Comparison of ENCODE assay signal across 22 cellular contexts in the genomic region with DNA sequence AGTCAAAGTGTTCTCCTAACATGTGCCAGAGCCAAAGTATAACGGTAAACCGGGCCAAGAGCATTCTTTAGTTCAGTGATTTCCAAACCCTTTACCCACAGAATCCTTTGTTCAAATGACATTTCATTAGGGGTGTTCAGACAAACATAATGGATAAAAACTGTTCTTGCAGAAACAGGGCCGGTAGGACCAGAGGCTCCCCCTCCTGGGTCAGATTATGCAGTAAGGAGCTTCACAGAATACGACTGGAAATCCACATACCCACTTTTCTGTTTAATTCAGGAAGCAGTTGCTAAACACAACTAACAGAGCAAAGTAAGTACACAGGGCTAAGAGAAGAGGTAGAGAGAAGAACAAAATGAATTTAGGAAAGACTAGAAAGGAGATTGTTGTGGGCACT. TPM values are rescaled to one million over a fixed set of nuclear protein-coding genes. Genes with fewer than 3 reads are reported as not detected.
DNase-seq lines count a peak whose midpoint lies in the region; ATAC-seq, FAIRE-seq and TF ChIP-seq lines count a peak whose summit lies in the region.
"Had no signal": no experiment of that assay in that cellular context is flagged by ENCODE, and none has a peak within 500 bp of the region (broad histone marks: within the 10 kb centered on the region; RNA-seq: fewer than 3 reads in every experiment).

No MANE protein-coding gene starts in this region.

- H3K4ac ChIP-seq in H1 (replicated peaks; ENCODE audit: insufficient read length, low read depth, low read length), result no peak overlapping the region

- H3K4me1 Mint-ChIP-seq in HFFc6 (ENCODE audit: low read depth), result peaks cover 15% of the 10 kb centered on the region
- H3K4me1 Mint-ChIP-seq: stimulated activated naive B cell treated with anti-CD40 and anti-IgM and Interleukin-4, amounts not matched to agents 10 μg/mL and 1 μg/mL and 100 μg/mL, for 72 hours had no signal

- H3K79me2 ChIP-seq in H1 (ENCODE audit: control insufficient read depth in 1 of 2, insufficient read depth in 2 of 2, low read length in 2 of 2), result no peaks in the 10 kb centered on the region

- no peaks in the 10 kb centered on the region for H3K79me1 ChIP-seq in H1 (ENCODE audit: low read depth, low read length)

- no peaks in the 10 kb centered on the region for H3K23me2 ChIP-seq in H1 (ENCODE audit: low read depth, low read length)

- H3K27me3 Mint-ChIP-seq in HFFc6 (ENCODE audit: insufficient read depth), result peaks cover 3% of the 10 kb centered on the region; the same call in 1 of the 2 replicates

- H3K36me3 Mint-ChIP-seq in HFFc6 (ENCODE audit: low read depth), result no peaks in the 10 kb centered on the region
- H3K36me3 Mint-ChIP-seq: stimulated activated naive B cell treated with anti-CD40 and anti-IgM and Interleukin-4, amounts not matched to agents 10 μg/mL and 1 μg/mL and 100 μg/mL, for 72 hours had no signal

- H4K91ac ChIP-seq in H1 (replicated peaks; ENCODE audit: insufficient read length, low read length), result no peak overlapping the region

- POLR2A ChIA-PET in H1 (lab: Charles Lee; ENCODE audit: partially characterized antibody), result no interaction called here

- H3K9ac ChIP-seq in H1 (replicated peaks in 1 of 4; ENCODE audit: extremely low read depth in 1 of 4, low read depth in 3 of 4, low read length in 3 of 4), result no peak overlapping the region

- H3K4me3 ChIP-seq in AG09309 (ENCODE audit: control insufficient read depth, low read depth, low read length) (no peak overlapping the region), H1 (ENCODE audit: extremely low read depth in 1 of 4, insufficient read depth in 2 of 4, low read depth in 3 of 4, low read length in 4 of 4) (no peak overlapping the region)
- H3K4me3 ChIP-seq: breast epithelium, gastrocnemius medialis, K562, mucosa of descending colon, thyroid gland had no signal

- no peak overlapping the region for H3K14ac ChIP-seq in H1 (ENCODE audit: insufficient read length)

- H2AFZ ChIP-seq in H1 (ENCODE audit: low read length), result no peak overlapping the region

- no peak overlapping the region for H4K8ac ChIP-seq in H1 (ENCODE audit: extremely low read depth, insufficient read depth, low read length)

- H3K4me3 Mint-ChIP-seq in HFFc6, result peak overlapping the region; percentile 43
- H3K4me3 Mint-ChIP-seq: stimulated activated naive B cell treated with anti-CD40 and anti-IgM and Interleukin-4, amounts not matched to agents 10 μg/mL and 1 μg/mL and 100 μg/mL, for 72 hours had no signal

- H3K4me2 ChIP-seq in H1 (ENCODE audit: insufficient read depth in 1 of 2, low read depth in 2 of 2, low read length in 2 of 2), result no peak overlapping the region

- no peak overlapping the region for H3K27ac ChIP-seq in H1 (ENCODE audit: low read depth, low read length)
- H3K27ac ChIP-seq: breast epithelium, gastrocnemius medialis, thyroid gland had no signal

- no peak overlapping the region for H2BK120ac ChIP-seq in H1 (replicated peaks; ENCODE audit: low read depth, low read length)

- no peak overlapping the region for H2AK5ac ChIP-seq in H1 (ENCODE audit: low read depth, low read length)

- CTCF ChIA-PET in H1 (lab: Charles Lee; ENCODE audit: partially characterized antibody), result interaction anchor here (1.0 to 2.8 kb wide), 8 partner anchors 9 to 459 kb away, joined by 3 to 6 read pairs (median 4); no protein-coding TSS in a partner anchor

- no peak overlapping the region for H2BK12ac ChIP-seq in H1 (ENCODE audit: low read depth, low read length)

- H4K20me1 ChIP-seq in H1 (replicated peaks in 1 of 2; ENCODE audit: control insufficient read depth in 1 of 2, insufficient read depth in 2 of 2, low read length in 2 of 2), result no peaks in the 10 kb centered on the region

- H3K9me3 ChIP-seq in H1 (ENCODE audit: insufficient read depth in 2 of 2, low read depth in 1 of 2, low read length in 1 of 2), result peaks cover 0 to 2% of the 10 kb centered on the region in 2 experiments; a peak in 2 of 4 replicates
- H3K9me3 ChIP-seq: gastrocnemius medialis, mucosa of descending colon, thyroid gland had no signal

- no peaks in the 10 kb centered on the region for H3K9me3 Mint-ChIP-seq in HFFc6
- H3K9me3 Mint-ChIP-seq: activated T-helper 2 cell treated with anti-CD3 and anti-CD28 coated beads, Interferon-gamma antibody, Interleukin-2, Interleukin-4, amounts not matched to agents 10 μg/mL and 5 μg/mL and 100 μg/mL, durations not matched to agents 14 hours and 24 hours and 36 hours had no signal

- H2BK20ac ChIP-seq in H1 (ENCODE audit: low read length), result no peak overlapping the region

- no peak for TF ChIP-seq POLR2A in H1 (IDR thresholded peaks at IDR 0.05; ENCODE audit: control extremely low read depth in 1 of 2, low read depth in 2 of 2, low read length in 2 of 2)

- TF ChIP-seq CTCF in AG09309 (IDR thresholded peaks at IDR 0.05; ENCODE audit: control insufficient read depth, insufficient read depth, low read depth, low read length, missing control alignments) (peak; percentile 23), HFFc6 (IDR thresholded peaks at IDR 0.05) (peak; percentile 43), H1 (IDR thresholded peaks at IDR 0.05; ENCODE audit: control extremely low read depth in 1 of 3, insufficient read depth in 1 of 3, low read depth in 1 of 3, low read length in 3 of 3) (no peak)

- peak; percentile 6 to 19; a peak in 1 of 4 replicates for TF ChIP-seq RAD21 in H1 (IDR thresholded peaks at IDR 0.05 in 1 of 2, conservative IDR thresholded peaks at IDR 0.05 in 1 of 2; ENCODE audit: low read depth in 2 of 2, low read length in 2 of 2)

- no peak overlapping the region for H4K5ac ChIP-seq in H1 (ENCODE audit: insufficient read length, low read depth, low read length)

- H3K18ac ChIP-seq in H1 (ENCODE audit: extremely low read depth, low read length), result no peak overlapping the region

- ATAC-seq in GM19397 (IDR thresholded peaks at IDR 0.05; ENCODE audit: unreplicated experiment), result no peak
- ATAC-seq: gastrocnemius medialis; HCT116; K562; mucosa of descending colon; stimulated activated naive B cell treated with anti-CD40 and anti-IgM and Interleukin-4, amounts not matched to agents 10 μg/mL and 1 μg/mL and 100 μg/mL, for 72 hours had no signal

- WGBS in H1 (ENCODE audit: extremely low coverage in 1 of 2, insufficient coverage in 1 of 2, insufficient read length in 1 of 2, insufficient replicate concordance in 2 of 2, low coverage in 1 of 2, low lambda C conversion rate in 2 of 2, missing lambda C conversion rate in 1 of 2), 2 experiments, result 87% methylated on average over 4 of the region's 4 CpGs; no CpG with 5 or more reads in 1 of the 2 experiments

- peak overlapping the region; percentile 60 for H3K27ac Mint-ChIP-seq in HFFc6
- H3K27ac Mint-ChIP-seq: activated T-helper 2 cell treated with anti-CD3 and anti-CD28 coated beads, Interferon-gamma antibody, Interleukin-2, Interleukin-4, amounts not matched to agents 10 μg/mL and 5 μg/mL and 100 μg/mL, durations not matched to agents 14 hours and 24 hours and 36 hours; stimulated activated naive B cell treated with anti-CD40 and anti-IgM and Interleukin-4, amounts not matched to agents 10 μg/mL and 1 μg/mL and 100 μg/mL, for 72 hours had no signal

- H2BK5ac ChIP-seq in H1 (ENCODE audit: low read depth, low read length), result no peak overlapping the region

- H3K23ac ChIP-seq in H1 (ENCODE audit: insufficient read length), result no peak overlapping the region

- no peak overlapping the region for H3K56ac ChIP-seq in H1 (replicated peaks; ENCODE audit: insufficient read length, low read depth, low read length)

- no peaks in the 10 kb centered on the region for H3K27me3 ChIP-seq in H1 (replicated peaks in 1 of 4; ENCODE audit: control insufficient read depth in 3 of 4, extremely low read depth in 1 of 4, insufficient read depth in 3 of 4, low read length in 3 of 4)
- H3K27me3 ChIP-seq: breast epithelium, gastrocnemius medialis, thyroid gland had no signal

- FAIRE-seq in H1 (lab: Jason Lieb, UNC), result no peak
- FAIRE-seq: K562, small intestine had no signal

- H3K4me1 ChIP-seq in H1 (replicated peaks in 1 of 4; ENCODE audit: control insufficient read depth in 3 of 4, insufficient read depth in 4 of 4, low read length in 3 of 4), result 0 out of 7 replicates have a peak, but pooled peaks cover 0 to 6% (median 0%) of the 10 kb centered on the region in 4 experiments
- H3K4me1 ChIP-seq: breast epithelium, gastrocnemius medialis, thyroid gland had no signal

- no peak for DNase-seq in AG09309 (ENCODE audit: low read depth)
- peak; percentile 29 for DNase-seq in HFFc6
- DNase-seq in H1 (ENCODE audit: low read depth in 1 of 2, low spot score in 2 of 2), result no peak
- peak; percentile 65 for DNase-seq in iris pigment epithelial cell (ENCODE audit: low read depth)
- no peak for DNase-seq in NCI-H2107 treated with DMSO at 0.1 percent for 48 hours (lab: John Stamatoyannopoulos, UW; ENCODE audit: unreplicated experiment)
- DNase-seq in activated gamma-delta T cell (lab: John Stamatoyannopoulos, UW), result no peak
- DNase-seq in activated CD8-positive, alpha-beta memory T cell treated with anti-CD3 and anti-CD28 coated beads, Interleukin-2, amount 50 U/mL, for 48 hours, result no peak
- DNase-seq: activated CD4-positive, alpha-beta T cell treated with anti-CD3 and anti-CD28 coated beads, Interleukin-2, amount 50 U/mL, for 1 hour; gastrocnemius medialis; hypothalamus; islet precursor cell; MM.1S; mucosa of descending colon; NCI-H1436; small intestine; stimulated activated naive B cell treated with anti-CD40 and anti-IgM and Interleukin-4, amounts not matched to agents 10 μg/mL and 1 μg/mL and 100 μg/mL, for 72 hours; thyroid gland had no signal

- H2BK15ac ChIP-seq in H1 (ENCODE audit: low read length), result no peak overlapping the region

- TF ChIP-seq EP300 in H1 (IDR thresholded peaks at IDR 0.05; ENCODE audit: borderline replicate concordance in 1 of 2, low read depth in 2 of 2, low read length in 2 of 2), result no peak

- no peaks in the 10 kb centered on the region for H3K36me3 ChIP-seq in H1 (ENCODE audit: control insufficient read depth in 2 of 4, insufficient read depth in 4 of 4, low read length in 3 of 4)
- H3K36me3 ChIP-seq: breast epithelium, gastrocnemius medialis, thyroid gland had no signal

TF ChIP-seq in H1, 55 proteins besides CTCF, POLR2A, EP300 and RAD21 (continues in another document):
- TF ChIP-seq GTF2F1 (IDR thresholded peaks at IDR 0.05; ENCODE audit: borderline replicate concordance, low read depth, low read length), result no peak
- TF ChIP-seq RFX5 (IDR thresholded peaks at IDR 0.05; ENCODE audit: borderline replicate concordance, low read depth, low read length), result no peak

RNA-seq across cellular contexts. Expression of gene TMEM184C, which starts 46.6 kb away (rescaled TPM):
- total RNA-seq in HFFc6 (2021; fragmentation: NEBNext Ultra II Directional; extraction: Animal tissue kit (Norgen Biotek cat#: 25700)), result 10 to 100 TPM; 36.8 to 42.0 (median 39.8) TPM
- 39.3 and 42.4 TPM in 2 replicates for total RNA-seq in H1 (2021; fragmentation: NEBNext Ultra II Directional; extraction: Animal tissue kit (Norgen Biotek cat#: 25700))
- polyA plus RNA-seq in H1 (2011; rRNA removed), result 10.3 and 11.1 TPM in 2 replicates
- polyA plus RNA-seq in H1 (2011; cell fraction: cytosol; rRNA removed), result 12.6 TPM
- 21.5 TPM for polyA plus RNA-seq in H1 (2011; cell fraction: nucleus; rRNA removed)
- 21.1 to 30.5 TPM (median 27.9 TPM) in 4 replicates for polyA plus RNA-seq in H1 (2012, experiment 1 of 2)
- 4.2 TPM for polyA plus RNA-seq in H1 (2012, experiment 2 of 2)
- 26.6 TPM for polyA plus RNA-seq in H1 (2013, experiment 1 of 2)
- polyA plus RNA-seq in H1 (2013, experiment 2 of 2), result 24.5 TPM
- polyA minus RNA-seq in H1 (2011; rRNA and poly(A)+ RNA removed), result 58.3 and 60.7 TPM in 2 replicates
- 34.0 TPM for polyA minus RNA-seq in H1 (2011; cell fraction: cytosol; rRNA and poly(A)+ RNA removed)
- 68.4 TPM for polyA minus RNA-seq in H1 (2011; cell fraction: nucleus; rRNA and poly(A)+ RNA removed)

Comparison
In these comparisons a context has a peak if more than half of its experiments do, and no peak if none do; other contexts are left out.
1. DNase-seq: peak in HFFc6 (single experiment) and iris pigment epithelial cell (single experiment); none in AG09309 (single experiment), H1 (0 of 2), NCI-H2107 treated with DMSO at 0.1 percent for 48 hours (single experiment), activated gamma-delta T cell (single experiment) and activated CD8-positive, alpha-beta memory T cell treated with anti-CD3 and anti-CD28 coated beads, Interleukin-2, amount 50 U/mL, for 48 hours (single experiment).
2. CTCF ChIP-seq: peak in AG09309 (single experiment) and HFFc6 (single experiment); none in H1 (0 of 3).